ENCODE assay signal across 10 cellular contexts in the genomic region with DNA sequence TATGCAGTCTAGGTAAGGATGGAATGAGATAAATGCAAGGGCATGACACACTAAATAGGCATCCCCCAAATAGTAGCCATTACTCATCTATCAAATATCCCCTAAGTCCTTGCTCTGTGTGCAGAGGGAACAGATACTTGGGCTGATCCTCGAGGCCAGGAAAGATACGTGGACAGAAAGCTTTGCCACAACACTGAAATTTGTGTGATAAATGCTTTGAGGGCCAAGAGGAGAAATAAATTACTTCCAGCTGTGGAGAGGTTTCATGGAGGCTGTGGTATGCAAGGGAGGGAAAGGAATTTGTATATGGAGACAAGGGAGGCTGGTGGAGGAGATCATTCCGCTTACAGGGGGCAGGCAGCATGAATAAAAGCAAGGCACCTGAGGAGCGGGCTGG. TPM values are rescaled to one million over a fixed set of nuclear protein-coding genes. Genes with fewer than 3 reads are reported as not detected.
DNase-seq lines count a peak whose midpoint lies in the region; ATAC-seq and TF ChIP-seq lines count a peak whose summit lies in the region.
"Had no signal": no experiment of that assay in that cellular context is flagged by ENCODE, and none has a peak within 500 bp of the region (broad histone marks: within the 10 kb centered on the region; RNA-seq: fewer than 3 reads in every experiment).

No MANE protein-coding gene starts in this region.

- TF ChIP-seq CTCF in lung (IDR thresholded peaks at IDR 0.05; ENCODE audit: control extremely low read depth, extremely low read depth), result no peak
- no peak for TF ChIP-seq CTCF in upper lobe of right lung (IDR thresholded peaks at IDR 0.05)

- H3K36me3 ChIP-seq in MG63 (peaks cover 34% of the 10 kb centered on the region), lung (ENCODE audit: control insufficient read depth in 2 of 2, insufficient read depth in 2 of 2, low read length in 2 of 2) (peaks cover 0 to 2% of the 10 kb centered on the region in 2 donors), upper lobe of right lung (peaks cover 5% of the 10 kb centered on the region)

- WGBS in lung, 2 donors, result 62 to 81% methylated on average over 4 of the region's 4 CpGs

- H3K4me1 ChIP-seq in lung (ENCODE audit: control insufficient read depth in 2 of 2, insufficient read depth in 2 of 2, low read length in 2 of 2) (peaks cover 0 to 3% of the 10 kb centered on the region in 2 donors), upper lobe of right lung (peaks cover 15% of the 10 kb centered on the region)

- intact Hi-C loops in upper lobe of right lung (cut with DNase I), result loop anchor here (5.0 kb wide), 1 partner anchor 78 kb away; no protein-coding TSS in a partner anchor

- H3K27ac ChIP-seq in lung (ENCODE audit: low read depth in 1 of 2, low read length in 1 of 2) (peak overlapping the region in 1 of 2 donors; percentile 55), upper lobe of right lung (peak overlapping the region; percentile 33)
- H3K27ac ChIP-seq: parathyroid adenoma had no signal

- ATAC-seq in lung (ENCODE audit: insufficient read depth, low FRiP score) (peak; percentile 31), upper lobe of right lung (peak; percentile 8), HG02642 (IDR thresholded peaks at IDR 0.05; ENCODE audit: poor library complexity, unreplicated experiment) (no peak)

- H3K4me3 ChIP-seq in MG63 (no peak overlapping the region), lung (no peak overlapping the region), upper lobe of right lung (no peak overlapping the region)

- DNase-seq in MG63 (peak; percentile 72), dedifferentiated amniotic fluid mesenchymal stem cell (ENCODE audit: extremely low spot score) (peak; percentile 94), lung (ENCODE audit: low spot score) (no peak), upper lobe of right lung (no peak), DMS153 (lab: John Stamatoyannopoulos, UW) (no peak), activated T-cell treated with anti-CD3 and anti-CD28 coated beads for 4 hours (no peak)
- DNase-seq in stimulated activated CD4-positive, alpha-beta T cell treated with anti-CD3 and anti-CD28 coated beads, Interleukin-15, amount 100 ng/mL, for 24 hours, result no peak
- DNase-seq: SIG-M5 had no signal

- H3K9me3 ChIP-seq in MG63, result no peaks in the 10 kb centered on the region
- H3K9me3 ChIP-seq in lung (ENCODE audit: control insufficient read depth in 2 of 2, insufficient read depth in 1 of 2, low read length in 1 of 2), result no peaks in the 10 kb centered on the region
- no peaks in the 10 kb centered on the region for H3K9me3 ChIP-seq in upper lobe of right lung

- H3K27me3 ChIP-seq in MG63, result no peaks in the 10 kb centered on the region
- no peaks in the 10 kb centered on the region for H3K27me3 ChIP-seq in lung (ENCODE audit: control insufficient read depth, insufficient read depth)
- H3K27me3 ChIP-seq in upper lobe of right lung, result no peaks in the 10 kb centered on the region

RNA-seq across cellular contexts. Expression of a gene that starts 18.5 kb away (rescaled TPM):
- total RNA-seq in MG63 (2014; rRNA removed; shearing (Covaris generic); ENCODE audit: low replicate concordance), result 69.5 and 138 TPM in 2 replicates
- total RNA-seq in lung (10 to 100 TPM; 65.1 to 96.8 TPM), upper lobe of right lung (62.4 TPM)
- 100 to 1,000 TPM; 145 to 225 TPM for polyA plus RNA-seq in lung

RNA-seq across cellular contexts. Expression of a gene that starts 31.8 kb away (rescaled TPM):
- 187 and 352 TPM in 2 replicates for total RNA-seq in MG63 (2014; rRNA removed; shearing (Covaris generic); ENCODE audit: low replicate concordance)
- total RNA-seq in lung, result 100 to 1,000 TPM; 134 to 171 TPM
- 10 to 100 TPM; 19.1 to 40.5 TPM for polyA plus RNA-seq in lung
- total RNA-seq in upper lobe of right lung, result 158 TPM

RNA-seq across cellular contexts. Expression of a gene that starts 53.2 kb away (rescaled TPM):
- 1,117 and 1,361 TPM in 2 replicates for total RNA-seq in MG63 (2014; rRNA removed; shearing (Covaris generic); ENCODE audit: low replicate concordance)
- total RNA-seq in lung, result 1,000 to 10,000 TPM in 1 of 2 donors, 100 to 1,000 TPM in 1; 985 to 1,186 TPM
- polyA plus RNA-seq in lung, result 100 to 1,000 TPM; 145 to 850 TPM
- 1,248 TPM for total RNA-seq in upper lobe of right lung

Comparison
In these comparisons a context has a peak if more than half of its experiments do, and no peak if none do; other contexts are left out.
1. DNase-seq: peak in MG63 (single experiment) and dedifferentiated amniotic fluid mesenchymal stem cell (single experiment); none in lung (single experiment), upper lobe of right lung (single experiment), stimulated activated CD4-positive, alpha-beta T cell treated with anti-CD3 and anti-CD28 coated beads, Interleukin-15, amount 100 ng/mL, for 24 hours (single experiment), DMS153 (single experiment) and activated T-cell treated with anti-CD3 and anti-CD28 coated beads for 4 hours (single experiment).